Comparison of ENCODE assay signal across 10 cellular contexts in genomic region chr12:27709212-27709931, GRCh38. TPM values are rescaled to one million over a fixed set of nuclear protein-coding genes. Genes with fewer than 3 reads are reported as not detected.
DNase-seq lines count a peak whose midpoint lies in the region; ATAC-seq and TF ChIP-seq lines count a peak whose summit lies in the region.
"Had no signal": no experiment of that assay in that cellular context is flagged by ENCODE, and none has a peak within 500 bp of the region (broad histone marks: within the 10 kb centered on the region; RNA-seq: fewer than 3 reads in every experiment).

No MANE protein-coding gene starts in this region.

- TF ChIP-seq RAD21 in SK-N-SH (IDR thresholded peaks at IDR 0.05; ENCODE audit: low read length), result no peak

- H3K27me3 Mint-ChIP-seq in WTC11 (ENCODE audit: low read depth) (peaks cover 9% of the 10 kb centered on the region), immature natural killer cell (ENCODE audit: low read depth in 3 of 3) (peaks cover 0 to 15% (median 9%) of the 10 kb centered on the region in 3 donors)
- no peaks in the 10 kb centered on the region for H3K27me3 Mint-ChIP-seq in stimulated activated naive B cell treated with anti-CD40 and anti-IgM and Interleukin-4, amounts not matched to agents 10 μg/mL and 1 μg/mL and 100 μg/mL, for 72 hours

- H3K9me3 Mint-ChIP-seq in WTC11 (no peaks in the 10 kb centered on the region), immature natural killer cell (no peaks in the 10 kb centered on the region)
- H3K9me3 Mint-ChIP-seq in stimulated activated naive B cell treated with anti-CD40 and anti-IgM and Interleukin-4, amounts not matched to agents 10 μg/mL and 1 μg/mL and 100 μg/mL, for 72 hours, result no peaks in the 10 kb centered on the region

- peak overlapping the region; percentile 93 for H3K4me2 ChIP-seq in SK-N-SH

- H3K4me3 ChIP-seq in SK-N-SH (ENCODE audit: low read depth in 2 of 2, low read length in 1 of 2), result peak overlapping the region; percentile 91 to 98; a peak in 3 of 4 replicates

- H3F3A ChIP-seq in SK-N-SH (replicated peaks; ENCODE audit: insufficient read depth), result peaks cover 4% of the 10 kb centered on the region

- H3K36me3 Mint-ChIP-seq in WTC11, result peaks cover 3% of the 10 kb centered on the region; the same call in 1 of the 2 replicates
- no peaks in the 10 kb centered on the region for H3K36me3 Mint-ChIP-seq in immature natural killer cell
- H3K36me3 Mint-ChIP-seq in stimulated activated naive B cell treated with anti-CD40 and anti-IgM and Interleukin-4, amounts not matched to agents 10 μg/mL and 1 μg/mL and 100 μg/mL, for 72 hours, result peaks cover 6 to 23% of the 10 kb centered on the region in 2 donors

- H3K79me2 ChIP-seq in SK-N-SH (ENCODE audit: insufficient read depth), result peaks cover 37% of the 10 kb centered on the region

- H3K4me1 Mint-ChIP-seq in WTC11, result peaks cover 17% of the 10 kb centered on the region
- peaks cover 32 to 41% of the 10 kb centered on the region in 2 donors for H3K4me1 Mint-ChIP-seq in immature natural killer cell
- peaks cover 11 to 16% of the 10 kb centered on the region in 2 donors for H3K4me1 Mint-ChIP-seq in stimulated activated naive B cell treated with anti-CD40 and anti-IgM and Interleukin-4, amounts not matched to agents 10 μg/mL and 1 μg/mL and 100 μg/mL, for 72 hours

- DNase-seq in SK-N-SH, result no peak
- no peak for DNase-seq in WTC11 (ENCODE audit: low spot score)
- no peak for DNase-seq in immature natural killer cell
- no peak for DNase-seq in stimulated activated naive B cell treated with anti-CD40 and anti-IgM and Interleukin-4, amounts not matched to agents 10 μg/mL and 1 μg/mL and 100 μg/mL, for 72 hours
- no peak for DNase-seq in NOMO-1 (lab: John Stamatoyannopoulos, UW; ENCODE audit: unreplicated experiment in 2 of 2)
- no peak for DNase-seq in AG08395 (ENCODE audit: low spot score)
- DNase-seq: left ventricle myocardium superior had no signal

- no peaks in the 10 kb centered on the region for H3K27me3 ChIP-seq in SK-N-SH (ENCODE audit: insufficient read depth)
- H3K27me3 ChIP-seq: cardiac muscle cell had no signal

- no peaks in the 10 kb centered on the region for H3K9me2 ChIP-seq in SK-N-SH

- H2AFZ ChIP-seq in SK-N-SH (ENCODE audit: low read depth), result peak overlapping the region; percentile 93; the same call in 1 of the 2 replicates

- peaks cover 0 to 6% of the 10 kb centered on the region in 2 experiments for H3K36me3 ChIP-seq in SK-N-SH (replicated peaks in 1 of 2; ENCODE audit: control insufficient read depth in 1 of 2, insufficient read depth in 2 of 2, low read length in 1 of 2)
- H3K36me3 ChIP-seq: cardiac muscle cell had no signal

- POLR2A ChIA-PET in SK-N-SH (lab: Yijun Ruan, JAX), result no interaction called here
- POLR2A ChIA-PET in WTC11 (lab: Charles Lee), result no interaction called here

- no peaks in the 10 kb centered on the region for H3K9me3 ChIP-seq in SK-N-SH

- 68% methylated on average over 12 of the region's 12 CpGs for WGBS in SK-N-SH (ENCODE audit: low lambda C conversion rate)

- peak overlapping the region in 1 of 2 experiments; percentile 89; a peak in 2 of 4 replicates for H3K27ac ChIP-seq in SK-N-SH (ENCODE audit: low read depth in 2 of 2, low read length in 1 of 2)

- no peak overlapping the region for H3K9ac ChIP-seq in SK-N-SH

- peaks cover 5% of the 10 kb centered on the region for H4K20me1 ChIP-seq in SK-N-SH (ENCODE audit: insufficient read depth)

- H3K27ac Mint-ChIP-seq in WTC11, result no peak overlapping the region
- H3K27ac Mint-ChIP-seq in immature natural killer cell, result peak overlapping the region in 1 of 6 donors; percentile 93
- no peak overlapping the region for H3K27ac Mint-ChIP-seq in stimulated activated naive B cell treated with anti-CD40 and anti-IgM and Interleukin-4, amounts not matched to agents 10 μg/mL and 1 μg/mL and 100 μg/mL, for 72 hours

- ATAC-seq in SK-N-SH treated with all-trans-retinoic acid at 6 μM for 48 hours (no peak), WTC11 (no peak), HG03378 (IDR thresholded peaks at IDR 0.05; ENCODE audit: unreplicated experiment) (no peak)
- no peak for ATAC-seq in stimulated activated naive B cell treated with anti-CD40 and anti-IgM and Interleukin-4, amounts not matched to agents 10 μg/mL and 1 μg/mL and 100 μg/mL, for 72 hours (replicated peaks)

- TF ChIP-seq CTCF in SK-N-SH (IDR thresholded peaks at IDR 0.05), result no peak
- no peak for TF ChIP-seq CTCF in WTC11 (IDR thresholded peaks at IDR 0.05)

- no peak for TF ChIP-seq EP300 in SK-N-SH (IDR thresholded peaks at IDR 0.05; ENCODE audit: borderline replicate concordance in 1 of 2, low read depth in 1 of 2, low read length in 1 of 2)

- CTCF ChIA-PET in SK-N-SH (lab: Yijun Ruan, JAX), result interaction anchor here (1.0 to 1.5 kb wide), 3 partner anchors 27 to 284 kb away, joined by 3 read pairs; no protein-coding TSS in a partner anchor
- CTCF ChIA-PET in WTC11 (lab: Charles Lee), result interaction anchor here (0.9 to 1.4 kb wide), 2 partner anchors 112 to 273 kb away, joined by 3 read pairs; no protein-coding TSS in a partner anchor

- peaks cover 4 to 7% of the 10 kb centered on the region in 2 experiments; a peak in 3 of 4 replicates for H3K4me1 ChIP-seq in SK-N-SH (ENCODE audit: control insufficient read depth in 1 of 2, insufficient read depth in 2 of 2, low read depth in 1 of 2, low read length in 1 of 2)

- H3K4me3 Mint-ChIP-seq in WTC11, result no peak overlapping the region
- H3K4me3 Mint-ChIP-seq in immature natural killer cell, result peak overlapping the region; percentile 47 to 100 (median 97)
- H3K4me3 Mint-ChIP-seq in stimulated activated naive B cell treated with anti-CD40 and anti-IgM and Interleukin-4, amounts not matched to agents 10 μg/mL and 1 μg/mL and 100 μg/mL, for 72 hours, result peak overlapping the region; percentile 93 to 98

TF ChIP-seq in SK-N-SH, 30 proteins besides CTCF, POLR2A, EP300 and RAD21 (continues in another document):
- no peak for TF ChIP-seq FOXM1 (IDR thresholded peaks at IDR 0.05; ENCODE audit: low read depth)
- TF ChIP-seq SIN3A (IDR thresholded peaks at IDR 0.05; ENCODE audit: borderline replicate concordance, low read depth, low read length), result no peak
- TF ChIP-seq TEAD4 (IDR thresholded peaks at IDR 0.05; ENCODE audit: borderline replicate concordance, insufficient read depth), result no peak
- TF ChIP-seq USF2 (IDR thresholded peaks at IDR 0.05; ENCODE audit: borderline replicate concordance, low read depth, low read length), result no peak
- no peak for TF ChIP-seq FOSL2 (IDR thresholded peaks at IDR 0.05; ENCODE audit: borderline replicate concordance, low read depth)
- TF ChIP-seq GABPA (IDR thresholded peaks at IDR 0.05; ENCODE audit: low read depth), result no peak

TF ChIP-seq in SK-N-SH treated with all-trans-retinoic acid at 6 μM for 48 hours, 23 proteins besides CTCF, POLR2A, EP300 and RAD21 (continues in another document):
- no peak for TF ChIP-seq ISL1 (CRISPR knock-in tag; IDR thresholded peaks at IDR 0.05)
- TF ChIP-seq, protein P1, sequence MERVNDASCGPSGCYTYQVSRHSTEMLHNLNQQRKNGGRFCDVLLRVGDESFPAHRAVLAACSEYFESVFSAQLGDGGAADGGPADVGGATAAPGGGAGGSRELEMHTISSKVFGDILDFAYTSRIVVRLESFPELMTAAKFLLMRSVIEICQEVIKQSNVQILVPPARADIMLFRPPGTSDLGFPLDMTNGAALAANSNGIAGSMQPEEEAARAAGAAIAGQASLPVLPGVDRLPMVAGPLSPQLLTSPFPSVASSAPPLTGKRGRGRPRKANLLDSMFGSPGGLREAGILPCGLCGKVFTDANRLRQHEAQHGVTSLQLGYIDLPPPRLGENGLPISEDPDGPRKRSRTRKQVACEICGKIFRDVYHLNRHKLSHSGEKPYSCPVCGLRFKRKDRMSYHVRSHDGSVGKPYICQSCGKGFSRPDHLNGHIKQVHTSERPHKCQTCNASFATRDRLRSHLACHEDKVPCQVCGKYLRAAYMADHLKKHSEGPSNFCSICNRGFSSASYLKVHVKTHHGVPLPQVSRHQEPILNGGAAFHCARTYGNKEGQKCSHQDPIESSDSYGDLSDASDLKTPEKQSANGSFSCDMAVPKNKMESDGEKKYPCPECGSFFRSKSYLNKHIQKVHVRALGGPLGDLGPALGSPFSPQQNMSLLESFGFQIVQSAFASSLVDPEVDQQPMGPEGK (CRISPR knock-in tag; IDR thresholded peaks at IDR 0.05; ENCODE audit: borderline replicate concordance), result no peak
- TF ChIP-seq ZNF8 (CRISPR knock-in tag; IDR thresholded peaks at IDR 0.05), result no peak
- TF ChIP-seq ARNTL (CRISPR knock-in tag; IDR thresholded peaks at IDR 0.05; ENCODE audit: borderline replicate concordance, low read depth), result no peak
- no peak for TF ChIP-seq RARB (CRISPR knock-in tag; IDR thresholded peaks at IDR 0.05)

TF ChIP-seq in WTC11, 78 proteins besides CTCF, POLR2A, EP300 and RAD21:
- no peak for TF ChIP-seq ATF1 (CRISPR knock-in tag; IDR thresholded peaks at IDR 0.05)
- TF ChIP-seq HMGA2 (CRISPR knock-in tag; IDR thresholded peaks at IDR 0.05), result peak; percentile 97
TF ChIP-seq in WTC11: peak in this region for 1.

RNA-seq across cellular contexts. Expression of gene MRPS35, which starts 1.3 kb away (rescaled TPM):
- polyA plus RNA-seq in SK-N-SH (2012; rRNA removed) (32.4 and 35.9 TPM in 2 replicates), immature natural killer cell (10 to 100 TPM; 39.2 to 51.3 (median 41.4) TPM)
- 44.9 and 51.5 TPM in 2 replicates for polyA plus RNA-seq in SK-N-SH (2012; cell fraction: cytosol; rRNA removed)
- polyA plus RNA-seq in SK-N-SH (2012; cell fraction: nucleus; rRNA removed), result 9.7 and 16.6 TPM in 2 replicates
- total RNA-seq in WTC11 (2021), result 42.7 to 43.5 TPM (median 43.0 TPM) in 3 replicates

RNA-seq across cellular contexts. Expression of gene REP15, which starts 13.1 kb away (rescaled TPM):
- polyA plus RNA-seq in SK-N-SH (2012; rRNA removed) (0.84 and 1.3 TPM in 2 replicates), immature natural killer cell (not detected)
- 0.88 and 1.1 TPM in 2 replicates for polyA plus RNA-seq in SK-N-SH (2012; cell fraction: cytosol; rRNA removed)
- 1.7 and 2.2 TPM in 2 replicates for polyA plus RNA-seq in SK-N-SH (2012; cell fraction: nucleus; rRNA removed)
- total RNA-seq in WTC11 (2021), result 0.26 TPM in 1 of 3 replicates, not detected in the others
- polyA plus RNA-seq: cardiac muscle cell had no signal
